8 cellular contexts compared by ENCODE assay signal in the genomic region with DNA sequence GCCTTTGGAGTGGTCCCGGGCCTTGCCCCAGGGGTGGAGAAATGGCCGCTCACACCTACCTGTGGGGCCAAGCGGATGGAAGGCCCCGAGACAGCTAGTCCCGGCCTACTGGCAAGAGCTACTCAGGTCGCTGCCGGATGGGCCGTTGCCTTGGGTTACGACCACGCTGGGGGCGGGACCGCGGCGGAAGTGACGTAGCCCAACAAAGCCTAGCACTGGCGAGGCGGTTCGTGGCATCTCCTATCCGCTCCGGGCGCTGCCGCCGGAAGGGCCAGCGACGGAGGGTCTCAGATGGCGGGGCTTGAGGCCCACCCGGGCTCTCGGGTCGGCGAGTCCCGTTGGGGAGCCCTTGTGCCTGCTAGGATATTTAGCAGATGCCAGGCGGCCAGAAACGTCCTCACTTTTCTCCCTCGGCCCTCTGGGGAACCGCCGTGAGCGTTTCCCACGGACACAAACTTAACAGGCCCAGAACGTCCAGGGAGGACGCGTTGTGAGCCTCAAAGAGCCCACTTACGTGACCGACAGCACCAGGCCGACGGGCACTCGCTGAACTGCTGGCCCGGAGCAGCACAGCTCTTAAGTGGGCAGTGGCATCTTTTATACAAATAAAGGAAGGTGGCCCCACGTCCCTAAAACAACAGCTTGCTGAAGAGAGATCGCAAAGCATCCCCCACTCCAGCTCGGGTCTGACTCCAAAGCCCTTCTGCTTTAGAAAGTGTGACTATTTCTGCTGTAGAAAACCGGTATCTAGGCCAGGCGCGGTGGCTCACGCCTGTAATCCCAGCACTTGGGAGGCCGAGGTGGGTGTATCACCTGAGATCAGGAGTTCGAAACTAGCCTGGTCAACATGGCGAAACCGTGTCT. TPM values are rescaled to one million over a fixed set of nuclear protein-coding genes. Genes with fewer than 3 reads are reported as not detected.
DNase-seq lines count a peak whose midpoint lies in the region; ATAC-seq and TF ChIP-seq lines count a peak whose summit lies in the region.

Gene C16orf46, minus strand, starts transcription at position 162 of the 864 bp plus-strand sequence. CDS start 13,283 bp downstream, outside the sequence.

- TF ChIP-seq CTCF in A673 (conservative IDR thresholded peaks at IDR 0.05; ENCODE audit: low read depth, low read length), result no peak

- peak within 1 kb of the TSS; percentile 69 for H3K4me3 ChIP-seq in A673 (ENCODE audit: low read depth, low read length, poor library complexity, severe bottlenecking)
- H3K4me3 ChIP-seq in iPS-15b (ENCODE audit: low read depth, low read length), result peak within 1 kb of the TSS; percentile 94
- peak within 1 kb of the TSS; percentile 80 for H3K4me3 ChIP-seq in skeletal muscle cell (ENCODE audit: low read depth, low read length)

- H3K27me3 ChIP-seq in A673 (replicated peaks; ENCODE audit: insufficient read depth, low read depth, low read length, poor library complexity), result no peaks in the 10 kb centered on the region
- H3K27me3 ChIP-seq in iPS-15b (ENCODE audit: control insufficient read depth, insufficient read depth, low read length), result no peaks in the 10 kb centered on the region

- BruUV-seq in A673 (replicated peaks; lab: Mats Ljungman, UMichigan), result TSS peak; percentile 88

- H3K27ac ChIP-seq in A673 (ENCODE audit: low read depth, low read length, poor library complexity, severe bottlenecking), result peak within 1 kb of the TSS; percentile 93

- intact Hi-C loops in A673 (cut with micrococcal nuclease; ENCODE audit: unreplicated experiment), result no loop called here

- H3K4me1 ChIP-seq in A673 (ENCODE audit: insufficient read depth, low read length, poor library complexity, severe bottlenecking) (no peaks in the 10 kb centered on the region), iPS-15b (ENCODE audit: control insufficient read depth, insufficient read depth, low read length) (no peaks in the 10 kb centered on the region)

- H3K9me3 ChIP-seq in A673 (ENCODE audit: low read depth, low read length, poor library complexity, severe bottlenecking), result no peaks in the 10 kb centered on the region
- H3K9me3 ChIP-seq in iPS-15b (ENCODE audit: control insufficient read depth, insufficient read depth, low read length), result no peaks in the 10 kb centered on the region

- POLR2A ChIA-PET in A673 (lab: Charles Lee; ENCODE audit: low non-redundant PET), result no interaction called here

- ATAC-seq in GM18861 (IDR thresholded peaks at IDR 0.05; ENCODE audit: unreplicated experiment), result peak; percentile 94
- ATAC-seq in HG03066 (IDR thresholded peaks at IDR 0.05; ENCODE audit: low read depth, unreplicated experiment), result peak; percentile 97

- no peaks in the 10 kb centered on the region for H3K36me3 ChIP-seq in A673 (ENCODE audit: insufficient read depth, low read length, poor library complexity, severe bottlenecking)
- H3K36me3 ChIP-seq in iPS-15b (ENCODE audit: control insufficient read depth, insufficient read depth, low read length), result no peaks in the 10 kb centered on the region

- DNase-seq in A673 (ENCODE audit: low spot score), result peak; percentile 97
- peak; percentile 81 for DNase-seq in NCI-H2107 treated with DMSO at 0.1 percent for 48 hours (lab: John Stamatoyannopoulos, UW; ENCODE audit: unreplicated experiment)
- DNase-seq in UCSD-AML1 (lab: John Stamatoyannopoulos, UW; ENCODE audit: unreplicated experiment), result peak; percentile 97
- peak; percentile 93 for DNase-seq in brain pericyte (ENCODE audit: low read depth, low spot score)
- DNase-seq in skeletal muscle cell (ENCODE audit: low read depth), result peak; percentile 80

- H3K9ac ChIP-seq in iPS-15b (ENCODE audit: low read depth, low read length), result peak within 1 kb of the TSS; percentile 97

- CTCF ChIA-PET in A673 (lab: Charles Lee), result interaction anchor here (1.0 to 1.2 kb wide), 2 partner anchors 41 to 42 kb away, joined by 3 to 10 read pairs; partner anchors contain the start of gene ATMIN

RNA-seq across cellular contexts. Expression of gene C16orf46, which starts in this region (rescaled TPM):
- 0.21 and 1.4 TPM in 2 replicates for total RNA-seq in A673 (2021)

Comparison
In these comparisons a context has a peak if more than half of its experiments do, and no peak if none do; other contexts are left out.
1. Peak in every context shown above with its lines: DNase-seq, ATAC-seq, H3K4me3 ChIP-seq and H3K27ac ChIP-seq.